Comparison of ENCODE assay signal across 22 cellular contexts in genomic region chr2:176165598-176166055, GRCh38. TPM values are rescaled to one million over a fixed set of nuclear protein-coding genes. Genes with fewer than 3 reads are reported as not detected.
"Had no signal": no experiment of that assay in that cellular context is flagged by ENCODE, and none has a peak within 500 bp of the region (broad histone marks: within the 10 kb centered on the region; RNA-seq: fewer than 3 reads in every experiment).

No MANE protein-coding gene starts in this region.

- ATAC-seq: activated CD8-positive, alpha-beta T cell treated with anti-CD3 and anti-CD28 coated beads, Interleukin-2, amount 10 ng/mL, durations not matched to agents 7 days and 5 days; activated naive CD8-positive, alpha-beta T cell treated with anti-CD3 and anti-CD28 coated beads, Interleukin-2, amount 50 U/mL, for 24 hours; activated T-helper 17 cell treated with anti-CD3 and anti-CD28 coated beads, Interleukin-2, amount 50 U/mL, for 72 hours; natural killer cell treated with Interleukin-12 subunit alpha and Interleukin-12 subunit beta and Interleukin-15 and Interleukin-18, amount 100 ng/mL, for 72 hours had no signal

- H3K4me3 Mint-ChIP-seq: activated CD4-positive, alpha-beta T cell treated with anti-CD3 and anti-CD28 coated beads, Interleukin-2, amount 10 ng/mL, durations not matched to agents 24 days and 14 days; activated naive CD4-positive, alpha-beta T cell treated with anti-CD3 and anti-CD28 coated beads for 36 hours; activated naive CD8-positive, alpha-beta T cell treated with anti-CD3 and anti-CD28 coated beads, Interleukin-2, amount 50 U/mL, for 24 hours; activated T-helper 17 cell treated with anti-CD3 and anti-CD28 coated beads, Interleukin-2, amount 50 U/mL, for 72 hours; dendritic cell treated with granulocyte-macrophage colony-stimulating factor and Interleukin-4, amounts not matched to agents 40 ng/mL and 50 ng/mL, for 4 days; natural killer cell treated with Interleukin-12 subunit alpha and Interleukin-12 subunit beta and Interleukin-15 and Interleukin-18, amount 100 ng/mL, for 72 hours; stimulated activated naive CD8-positive, alpha-beta T cell treated with anti-CD3 and anti-CD28 coated beads, Interleukin-15, Interleukin-2, amounts not matched to agents 100 ng/mL and 50 ng/mL, for 24 hours; T-helper 2 cell treated with Interferon-gamma antibody and Interleukin-4, amounts not matched to agents 5 μg/mL and 100 μg/mL, for 36 hours had no signal

- H3K9me3 ChIP-seq: ascending aorta, sigmoid colon, suprapubic skin had no signal

- H3K27me3 ChIP-seq: ascending aorta had no signal

- H3K4me1 Mint-ChIP-seq: activated CD4-positive, alpha-beta T cell treated with anti-CD3 and anti-CD28 coated beads, Interleukin-2, amount 10 ng/mL, durations not matched to agents 24 days and 14 days; activated naive CD8-positive, alpha-beta T cell treated with anti-CD3 and anti-CD28 coated beads, Interleukin-2, amount 50 U/mL, for 24 hours had no signal

- H3K27ac ChIP-seq: ascending aorta, sigmoid colon, spleen, suprapubic skin had no signal

- H3K4me3 ChIP-seq: ascending aorta, spleen, suprapubic skin had no signal

- H3K27ac Mint-ChIP-seq: activated CD8-positive, alpha-beta T cell treated with anti-CD3 and anti-CD28 coated beads, Interleukin-2, amount 10 ng/mL, durations not matched to agents 7 days and 5 days; activated naive CD4-positive, alpha-beta T cell treated with anti-CD3 and anti-CD28 coated beads for 36 hours; activated naive CD8-positive, alpha-beta T cell treated with anti-CD3 and anti-CD28 coated beads, Interleukin-2, amount 50 U/mL, for 24 hours; activated T-helper 17 cell treated with anti-CD3 and anti-CD28 coated beads, Interleukin-2, amount 50 U/mL, for 72 hours; dendritic cell treated with granulocyte-macrophage colony-stimulating factor and Interleukin-4, amounts not matched to agents 40 ng/mL and 50 ng/mL, for 4 days; natural killer cell treated with Interleukin-12 subunit alpha and Interleukin-12 subunit beta and Interleukin-15 and Interleukin-18, amount 100 ng/mL, for 72 hours; stimulated activated naive CD8-positive, alpha-beta T cell treated with anti-CD3 and anti-CD28 coated beads, Interleukin-15, Interleukin-2, amounts not matched to agents 100 ng/mL and 50 ng/mL, for 24 hours; T-helper 2 cell treated with Interferon-gamma antibody and Interleukin-4, amounts not matched to agents 5 μg/mL and 100 μg/mL, for 36 hours had no signal

- DNase-seq: activated CD4-positive, CD25-positive, alpha-beta regulatory T cell; activated CD8-positive, alpha-beta T cell treated with anti-CD3 and anti-CD28 coated beads, Interleukin-2, amount 10 ng/mL, durations not matched to agents 7 days and 5 days; activated naive CD4-positive, alpha-beta T cell treated with anti-CD3 and anti-CD28 coated beads for 36 hours; activated naive CD8-positive, alpha-beta T cell treated with anti-CD3 and anti-CD28 coated beads, Interleukin-2, amount 50 U/mL, for 24 hours; erythroblast; mesendoderm; sigmoid colon; spleen; SW 1271 had no signal

- H3K36me3 ChIP-seq: ascending aorta, sigmoid colon, spleen, suprapubic skin had no signal

RNA-seq across cellular contexts. Expression of gene HOXD3, which starts 8.5 kb away (rescaled TPM):
- total RNA-seq: activated CD4-positive, alpha-beta T cell treated with anti-CD3 and anti-CD28 coated beads, Interleukin-2, amount 10 ng/mL, durations not matched to agents 24 days and 14 days; activated CD8-positive, alpha-beta T cell treated with anti-CD3 and anti-CD28 coated beads, Interleukin-2, amount 10 ng/mL, durations not matched to agents 7 days and 5 days; activated naive CD4-positive, alpha-beta T cell treated with anti-CD3 and anti-CD28 coated beads for 36 hours; activated T-helper 17 cell treated with anti-CD3 and anti-CD28 coated beads, Interleukin-2, amount 50 U/mL, for 72 hours; bronchial epithelial cell; cerebellum; liver; natural killer cell treated with Interleukin-12 subunit alpha and Interleukin-12 subunit beta and Interleukin-15 and Interleukin-18, amount 100 ng/mL, for 72 hours; osteocyte; pulmonary artery endothelial cell had no signal

RNA-seq across cellular contexts. Expression of gene HOXD4, which starts 14.3 kb away (rescaled TPM):
- total RNA-seq: activated CD4-positive, alpha-beta T cell treated with anti-CD3 and anti-CD28 coated beads, Interleukin-2, amount 10 ng/mL, durations not matched to agents 24 days and 14 days; activated CD8-positive, alpha-beta T cell treated with anti-CD3 and anti-CD28 coated beads, Interleukin-2, amount 10 ng/mL, durations not matched to agents 7 days and 5 days; activated naive CD4-positive, alpha-beta T cell treated with anti-CD3 and anti-CD28 coated beads for 36 hours; activated T-helper 17 cell treated with anti-CD3 and anti-CD28 coated beads, Interleukin-2, amount 50 U/mL, for 72 hours; bronchial epithelial cell; cerebellum; liver; natural killer cell treated with Interleukin-12 subunit alpha and Interleukin-12 subunit beta and Interleukin-15 and Interleukin-18, amount 100 ng/mL, for 72 hours; osteocyte; pulmonary artery endothelial cell had no signal

RNA-seq across cellular contexts. Expression of gene HOXD1, which starts 22.8 kb away (rescaled TPM):
- total RNA-seq: activated CD4-positive, alpha-beta T cell treated with anti-CD3 and anti-CD28 coated beads, Interleukin-2, amount 10 ng/mL, durations not matched to agents 24 days and 14 days; activated CD8-positive, alpha-beta T cell treated with anti-CD3 and anti-CD28 coated beads, Interleukin-2, amount 10 ng/mL, durations not matched to agents 7 days and 5 days; activated naive CD4-positive, alpha-beta T cell treated with anti-CD3 and anti-CD28 coated beads for 36 hours; activated T-helper 17 cell treated with anti-CD3 and anti-CD28 coated beads, Interleukin-2, amount 50 U/mL, for 72 hours; bronchial epithelial cell; cerebellum; liver; natural killer cell treated with Interleukin-12 subunit alpha and Interleukin-12 subunit beta and Interleukin-15 and Interleukin-18, amount 100 ng/mL, for 72 hours; osteocyte had no signal

RNA-seq across cellular contexts. Expression of gene HOXD8, which starts 36.1 kb away (rescaled TPM):
- total RNA-seq: activated CD4-positive, alpha-beta T cell treated with anti-CD3 and anti-CD28 coated beads, Interleukin-2, amount 10 ng/mL, durations not matched to agents 24 days and 14 days; activated CD8-positive, alpha-beta T cell treated with anti-CD3 and anti-CD28 coated beads, Interleukin-2, amount 10 ng/mL, durations not matched to agents 7 days and 5 days; activated naive CD4-positive, alpha-beta T cell treated with anti-CD3 and anti-CD28 coated beads for 36 hours; activated T-helper 17 cell treated with anti-CD3 and anti-CD28 coated beads, Interleukin-2, amount 50 U/mL, for 72 hours; bronchial epithelial cell; cerebellum; natural killer cell treated with Interleukin-12 subunit alpha and Interleukin-12 subunit beta and Interleukin-15 and Interleukin-18, amount 100 ng/mL, for 72 hours; osteocyte; pulmonary artery endothelial cell had no signal

RNA-seq across cellular contexts. Expression of gene HOXD9, which starts 43.1 kb away (rescaled TPM):
- total RNA-seq: activated CD4-positive, alpha-beta T cell treated with anti-CD3 and anti-CD28 coated beads, Interleukin-2, amount 10 ng/mL, durations not matched to agents 24 days and 14 days; activated CD8-positive, alpha-beta T cell treated with anti-CD3 and anti-CD28 coated beads, Interleukin-2, amount 10 ng/mL, durations not matched to agents 7 days and 5 days; activated naive CD4-positive, alpha-beta T cell treated with anti-CD3 and anti-CD28 coated beads for 36 hours; activated T-helper 17 cell treated with anti-CD3 and anti-CD28 coated beads, Interleukin-2, amount 50 U/mL, for 72 hours; ascending aorta; bronchial epithelial cell; cerebellum; liver; natural killer cell treated with Interleukin-12 subunit alpha and Interleukin-12 subunit beta and Interleukin-15 and Interleukin-18, amount 100 ng/mL, for 72 hours; osteocyte; pulmonary artery endothelial cell had no signal
